14 cellular contexts compared by ENCODE assay signal in the genomic region with DNA sequence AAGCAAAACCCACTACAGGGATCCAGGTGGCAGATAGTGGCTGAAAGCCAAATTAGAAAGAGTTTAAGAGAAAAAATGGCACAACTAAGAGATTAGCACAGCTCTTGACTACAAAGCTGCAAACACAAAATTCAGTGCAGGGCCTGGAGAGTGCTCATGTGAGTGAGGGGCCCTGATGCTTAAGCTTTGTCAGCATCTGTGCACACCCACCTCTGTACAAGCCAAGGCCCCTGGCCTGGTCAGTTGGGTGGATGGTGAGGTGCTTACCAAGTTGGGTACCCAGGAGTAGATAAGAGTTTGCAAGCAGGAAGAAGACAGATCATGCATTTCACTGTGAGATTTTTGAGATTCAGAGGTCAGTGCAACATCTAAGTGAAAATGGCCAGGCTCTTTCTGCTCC.
A peak's percentile ranks its signal among the peaks of the same experiment; 100 is the strongest.
DNase-seq lines count a peak whose midpoint lies in the region; ATAC-seq and TF ChIP-seq lines count a peak whose summit lies in the region.
"Had no signal": no experiment of that assay in that cellular context is flagged by ENCODE, and none has a peak within 500 bp of the region (broad histone marks: within the 10 kb centered on the region; RNA-seq: fewer than 3 reads in every experiment).

No MANE protein-coding gene starts in this region.

- POLR2A ChIA-PET in naive thymus-derived CD8-positive, alpha-beta T cell (lab: Charles Lee) = interaction anchor here (1.5 kb wide), 1 partner anchor 63 kb away, joined by 3 read pairs; a partner anchor contains a TSS

- H3K36me3 Mint-ChIP-seq in T-helper 1 cell treated with Interleukin-12 subunit alpha and Interleukin-12 subunit beta and Interleukin-4 antibody, amounts not matched to agents 30 μg/mL and 1 μg/mL, for 36 hours (ENCODE audit: low read depth) = peaks cover 14% of the 10 kb centered on the region
- H3K36me3 Mint-ChIP-seq in naive thymus-derived CD8-positive, alpha-beta T cell = no peaks in the 10 kb centered on the region

- H3K27me3 Mint-ChIP-seq in T-helper 1 cell treated with Interleukin-12 subunit alpha and Interleukin-12 subunit beta and Interleukin-4 antibody, amounts not matched to agents 30 μg/mL and 1 μg/mL, for 36 hours (ENCODE audit: low read depth) = no peaks in the 10 kb centered on the region
- no peaks in the 10 kb centered on the region for H3K27me3 Mint-ChIP-seq in naive thymus-derived CD8-positive, alpha-beta T cell

- ATAC-seq in GM19397 (IDR thresholded peaks at IDR 0.05; ENCODE audit: unreplicated experiment) = peak; percentile 7
- ATAC-seq in naive thymus-derived CD8-positive, alpha-beta T cell = peak in 1 of 2 donors; percentile 11
- no peak for ATAC-seq in GM18520 (IDR thresholded peaks at IDR 0.05; ENCODE audit: unreplicated experiment)
- ATAC-seq in SK-N-SH treated with all-trans-retinoic acid at 6 μM for 48 hours = no peak; the same call in 2 of the 3 replicates

- H3K4me1 Mint-ChIP-seq in T-helper 1 cell treated with Interleukin-12 subunit alpha and Interleukin-12 subunit beta and Interleukin-4 antibody, amounts not matched to agents 30 μg/mL and 1 μg/mL, for 36 hours (ENCODE audit: low read depth) = peaks cover 54% of the 10 kb centered on the region
- peaks cover 30 to 52% (median 42%) of the 10 kb centered on the region in 4 donors for H3K4me1 Mint-ChIP-seq in naive thymus-derived CD8-positive, alpha-beta T cell

- peak overlapping the region; percentile 86 for H3K27ac Mint-ChIP-seq in T-helper 1 cell treated with Interleukin-12 subunit alpha and Interleukin-12 subunit beta and Interleukin-4 antibody, amounts not matched to agents 30 μg/mL and 1 μg/mL, for 36 hours
- H3K27ac Mint-ChIP-seq in naive thymus-derived CD8-positive, alpha-beta T cell = peak overlapping the region in 9 of 10 donors; percentile 4 to 93 (median 75)

- no peak overlapping the region for H3K4me3 Mint-ChIP-seq in T-helper 1 cell treated with Interleukin-12 subunit alpha and Interleukin-12 subunit beta and Interleukin-4 antibody, amounts not matched to agents 30 μg/mL and 1 μg/mL, for 36 hours
- H3K4me3 Mint-ChIP-seq in naive thymus-derived CD8-positive, alpha-beta T cell = peak overlapping the region in 9 of 10 donors; percentile 13 to 77 (median 62)

- no peak for DNase-seq in T-helper 1 cell
- DNase-seq in NCI-H524 treated with DMSO at 0.1 percent for 48 hours (lab: John Stamatoyannopoulos, UW) = peak; percentile 35
- DNase-seq in naive thymus-derived CD8-positive, alpha-beta T cell = peak in 1 of 10 donors; percentile 1
- no peak for DNase-seq in substantia nigra (lab: John Stamatoyannopoulos, UW)
- DNase-seq: brain microvascular endothelial cell, H7, NCI-H526 treated with DMSO at 0.1 percent for 48 hours, posterior cingulate gyrus, SW 1271 had no signal

- H3K9me3 Mint-ChIP-seq in T-helper 1 cell treated with Interleukin-12 subunit alpha and Interleukin-12 subunit beta and Interleukin-4 antibody, amounts not matched to agents 30 μg/mL and 1 μg/mL, for 36 hours = peaks cover 8% of the 10 kb centered on the region
- no peaks in the 10 kb centered on the region for H3K9me3 Mint-ChIP-seq in naive thymus-derived CD8-positive, alpha-beta T cell

- H3K27ac ChIP-seq in substantia nigra (ENCODE audit: low read depth, low read length, poor library complexity, severe bottlenecking) = no peak overlapping the region
- H3K27ac ChIP-seq: A549, brain microvascular endothelial cell had no signal

TF ChIP-seq in SK-N-SH treated with all-trans-retinoic acid at 6 μM for 48 hours, 23 proteins besides CTCF, POLR2A, EP300 and RAD21:
- TF ChIP-seq OSR1 (CRISPR knock-in tag; IDR thresholded peaks at IDR 0.05) (no peak), TCF4 (CRISPR knock-in tag; IDR thresholded peaks at IDR 0.05; ENCODE audit: borderline replicate concordance) (no peak), GLIS3 (CRISPR knock-in tag; IDR thresholded peaks at IDR 0.05) (no peak), CSDC2 (CRISPR knock-in tag; IDR thresholded peaks at IDR 0.05) (no peak), ZC3H10 (CRISPR knock-in tag; IDR thresholded peaks at IDR 0.05) (no peak)
